In the genomic region with DNA sequence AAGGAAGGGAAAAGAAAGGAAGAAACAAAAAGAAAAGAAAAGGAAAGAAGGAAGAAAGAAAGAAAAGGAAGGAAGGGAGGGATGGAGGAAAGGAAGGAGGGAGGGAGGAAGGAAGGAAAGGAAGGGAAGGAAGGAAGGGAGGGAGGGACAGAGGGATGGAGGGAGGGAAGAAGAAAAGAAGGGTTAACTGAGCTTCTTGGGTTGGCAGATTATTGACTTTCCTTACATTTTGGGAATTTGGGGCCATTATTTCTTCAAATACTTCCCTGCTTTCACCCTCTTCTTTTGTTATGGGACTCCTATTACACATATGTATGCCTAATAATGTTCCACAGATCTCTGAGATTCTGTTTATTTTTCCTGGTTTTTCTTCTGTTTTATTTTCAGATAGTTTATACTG, we compare ENCODE assay signal across 36 cellular contexts.
"Had no signal": no experiment of that assay in that cellular context is flagged by ENCODE, and none has a peak within 500 bp of the region (broad histone marks: within the 10 kb centered on the region; RNA-seq: fewer than 3 reads in every experiment).

No MANE protein-coding gene starts in this region.

- DNase-seq: Karpas-422, Kasumi-1, MG63, MM.1S, MV-4-11, NCI-H1048, NCI-H1092, NCI-H1092 treated with DMSO at 0.1 percent for 48 hours, NCI-H1105, NCI-H1105 treated with DMSO at 0.1 percent for 48 hours, NCI-H1417, NCI-H1417 treated with DMSO at 0.1 percent for 48 hours, NCI-H1436, NCI-H1436 treated with DMSO at 0.1 percent for 48 hours, NCI-H146, NCI-H1694, NCI-H1694 treated with DMSO at 0.1 percent for 48 hours, NCI-H187, NCI-H187 treated with DMSO at 0.1 percent for 48 hours, NCI-H1930, NCI-H2029, NCI-H2029 treated with DMSO at 0.1 percent for 48 hours, NCI-H2081, NCI-H2081 treated with DMSO at 0.1 percent for 48 hours, NCI-H2107, NCI-H2171, NCI-H2171 treated with DMSO at 0.1 percent for 48 hours, NCI-H2227 treated with DMSO at 0.1 percent for 48 hours, NCI-H226, NCI-H345, NCI-H446, NCI-H446 treated with DMSO at 0.1 percent for 48 hours, NCI-H510A, NCI-H510A treated with DMSO at 0.1 percent for 48 hours, NCI-H524, NCI-H524 treated with DMSO at 0.1 percent for 48 hours had no signal

- H3K9me3 ChIP-seq: MG63 had no signal

- H3K4me3 ChIP-seq: MG63 had no signal

- H3K27me3 ChIP-seq: MG63 had no signal

- H3K36me3 ChIP-seq: MG63 had no signal
